ENCODE assay signal across 13 cellular contexts in the genomic region with DNA sequence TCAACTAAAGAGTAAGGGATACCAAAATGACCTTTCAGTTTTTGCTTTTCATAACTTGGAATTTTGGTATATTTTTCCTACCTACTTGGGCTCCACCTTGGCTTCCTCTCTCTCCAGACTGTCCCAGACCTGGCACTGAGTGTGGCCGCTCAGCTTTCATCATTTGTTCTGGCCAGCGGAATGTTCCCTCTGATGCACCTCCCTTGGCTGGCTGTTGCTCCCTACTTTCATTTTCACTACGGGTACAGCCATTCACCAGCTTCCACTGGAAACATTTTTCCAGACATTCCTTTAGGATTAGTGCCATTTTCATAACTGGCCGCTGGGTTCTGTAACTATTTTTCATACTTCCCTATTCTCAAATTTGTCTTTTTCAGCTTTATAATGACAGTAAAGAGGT.
A peak's percentile ranks its signal among the peaks of the same experiment; 100 is the strongest.
DNase-seq lines count a peak whose midpoint lies in the region; ATAC-seq and TF ChIP-seq lines count a peak whose summit lies in the region.
"Had no signal": no experiment of that assay in that cellular context is flagged by ENCODE, and none has a peak within 500 bp of the region (broad histone marks: within the 10 kb centered on the region; RNA-seq: fewer than 3 reads in every experiment).

No MANE protein-coding gene starts in this region.

- TF ChIP-seq POLR2A in suprapubic skin (IDR thresholded peaks at IDR 0.05): no peak

- no peaks in the 10 kb centered on the region for H3K9me3 ChIP-seq in suprapubic skin
- H3K9me3 ChIP-seq: HAP-1, mucosa of descending colon had no signal

- no peaks in the 10 kb centered on the region for H3K4me1 ChIP-seq in suprapubic skin
- H3K4me1 ChIP-seq: HAP-1, heart right ventricle had no signal

- no peak for TF ChIP-seq CTCF in suprapubic skin (IDR thresholded peaks at IDR 0.05)

- H3K4me3 ChIP-seq in suprapubic skin: peak overlapping the region; percentile 38
- H3K4me3 ChIP-seq: HAP-1, mucosa of descending colon had no signal

- no peak for TF ChIP-seq EP300 in suprapubic skin (IDR thresholded peaks at IDR 0.05)

- WGBS in suprapubic skin: 54% methylated on average over 4 of the region's 4 CpGs

- no peaks in the 10 kb centered on the region for H3K27me3 ChIP-seq in suprapubic skin
- H3K27me3 ChIP-seq: heart right ventricle had no signal

- no peak overlapping the region for H3K27ac ChIP-seq in suprapubic skin
- H3K27ac ChIP-seq: heart right ventricle had no signal

- peak; percentile 76 for DNase-seq in HCEC 1CT
- peak; percentile 16 for DNase-seq in astrocyte of the hippocampus (ENCODE audit: low read depth, low spot score)
- DNase-seq in iris pigment epithelial cell (ENCODE audit: low read depth): peak; percentile 40
- peak in 1 of 2 donors; percentile 62 for DNase-seq in suprapubic skin (ENCODE audit: low spot score in 2 of 2)
- no peak for DNase-seq in NCI-H526 treated with DMSO at 0.1 percent for 48 hours (lab: John Stamatoyannopoulos, UW)
- no peak for DNase-seq in OCI-M1 (lab: John Stamatoyannopoulos, UW)
- DNase-seq in activated CD4-positive, CD25-positive, alpha-beta regulatory T cell treated with anti-CD3 and anti-CD28 coated beads, Interleukin-2, amount 50 U/mL, for 72 hours: no peak
- DNase-seq: heart right ventricle; mucosa of descending colon; NCI-H1048; stimulated activated naive CD4-positive, alpha-beta T cell treated with Interleukin-2 at 50 U/mL for 16 hours had no signal

- no peaks in the 10 kb centered on the region for H3K36me3 ChIP-seq in suprapubic skin
- H3K36me3 ChIP-seq: HAP-1, heart right ventricle had no signal

- ATAC-seq in HG03460 (IDR thresholded peaks at IDR 0.05; ENCODE audit: unreplicated experiment): no peak
- ATAC-seq: mucosa of descending colon had no signal

Comparison
In these comparisons a context has a peak if more than half of its experiments do, and no peak if none do; other contexts are left out.
1. DNase-seq: peak in HCEC 1CT (single experiment), astrocyte of the hippocampus (single experiment) and iris pigment epithelial cell (single experiment); none in NCI-H526 treated with DMSO at 0.1 percent for 48 hours (single experiment), OCI-M1 (single experiment) and activated CD4-positive, CD25-positive, alpha-beta regulatory T cell treated with anti-CD3 and anti-CD28 coated beads, Interleukin-2, amount 50 U/mL, for 72 hours (single experiment).